In the genomic region with DNA sequence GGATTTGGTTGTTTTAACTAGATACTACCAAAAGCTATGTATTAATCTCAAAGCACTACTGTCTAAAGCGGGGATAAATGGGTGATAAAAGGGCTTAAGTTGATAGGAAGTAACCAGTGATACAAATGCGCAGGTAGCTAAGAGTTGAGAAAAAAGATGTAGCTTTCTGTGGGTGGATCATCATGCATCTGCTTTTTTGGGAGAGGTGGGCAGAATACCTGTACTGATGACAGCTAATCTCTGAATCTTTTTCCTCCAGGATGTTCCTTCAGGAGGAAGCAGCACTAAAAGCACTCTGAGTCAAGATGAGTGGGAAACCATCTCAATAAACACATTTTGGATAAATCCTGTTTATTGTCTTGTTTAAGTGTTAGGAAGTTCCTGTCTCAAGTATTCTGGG, we compare ENCODE assay signal across 1 cellular context.
TF ChIP-seq lines count a peak whose summit lies in the region.

No MANE protein-coding gene starts in this region.

TF ChIP-seq in HCT116, 20 proteins besides CTCF, POLR2A, EP300 and RAD21:
- TF ChIP-seq POLR2AphosphoS5 (IDR thresholded peaks at IDR 0.05; ENCODE audit: low read depth, low read length) (0 out of 2 replicates have a peak, but pooled peaks have one; percentile 6), ELF1 (IDR thresholded peaks at IDR 0.05; ENCODE audit: borderline replicate concordance, low read depth) (no peak)
